Comparison of ENCODE assay signal across 27 cellular contexts in the genomic region with DNA sequence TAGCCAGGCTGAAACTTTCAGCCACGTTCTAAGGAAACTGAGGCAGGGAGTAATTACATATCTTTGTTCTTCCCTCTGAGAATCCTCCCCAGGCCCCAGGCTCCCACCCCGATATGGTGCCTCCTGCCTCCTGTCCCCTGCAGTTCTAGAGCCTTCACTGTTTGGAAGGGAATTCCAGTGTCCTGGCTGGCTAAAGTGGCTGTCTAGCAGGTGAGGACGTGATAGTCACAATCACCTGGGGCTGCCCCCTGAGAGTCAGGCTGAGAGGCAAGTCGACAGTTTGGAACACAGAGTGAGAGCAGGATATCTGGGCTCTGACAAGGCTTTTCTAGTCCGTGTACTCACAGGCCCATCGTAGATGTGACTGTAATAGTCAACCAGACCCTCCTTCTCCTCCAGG. TPM values are rescaled to one million over a fixed set of nuclear protein-coding genes. Genes with fewer than 3 reads are reported as not detected.
"Had no signal": no experiment of that assay in that cellular context is flagged by ENCODE, and none has a peak within 500 bp of the region (broad histone marks: within the 10 kb centered on the region; RNA-seq: fewer than 3 reads in every experiment).

No MANE protein-coding gene starts in this region.

- H3K36me3 Mint-ChIP-seq: activated naive CD4-positive, alpha-beta T cell treated with anti-CD3 and anti-CD28 coated beads, Interleukin-2, amount 50 U/mL, for 72 hours had no signal

- H3K27me3 Mint-ChIP-seq: activated CD4-positive, alpha-beta memory T cell treated with anti-CD3 and anti-CD28 coated beads, Interleukin-2, amount 10 ng/mL, durations not matched to agents 7 days and 5 days; activated T-cell treated with anti-CD3 and anti-CD28 coated beads, Interleukin-2, amount 50 U/mL, for 24 hours had no signal

- H3K36me3 ChIP-seq: adrenal gland, WERI-Rb-1 had no signal

- H3K27ac ChIP-seq: adrenal gland, body of pancreas, KMS-11, PC-9, WERI-Rb-1 had no signal

- H3K9me3 Mint-ChIP-seq: activated CD4-positive, alpha-beta memory T cell treated with anti-CD3 and anti-CD28 coated beads, Interleukin-2, amount 10 ng/mL, durations not matched to agents 7 days and 5 days; activated naive CD4-positive, alpha-beta T cell treated with anti-CD3 and anti-CD28 coated beads for 36 hours; activated naive CD4-positive, alpha-beta T cell treated with anti-CD3 and anti-CD28 coated beads, Interleukin-2, amount 50 U/mL, for 72 hours; activated T-cell treated with anti-CD3 and anti-CD28 coated beads, Interleukin-2, amount 50 U/mL, for 24 hours had no signal

- H3K27ac Mint-ChIP-seq: activated CD4-positive, alpha-beta memory T cell treated with anti-CD3 and anti-CD28 coated beads, Interleukin-2, amount 10 ng/mL, durations not matched to agents 7 days and 5 days; activated naive CD4-positive, alpha-beta T cell treated with anti-CD3 and anti-CD28 coated beads for 36 hours; activated naive CD4-positive, alpha-beta T cell treated with anti-CD3 and anti-CD28 coated beads, Interleukin-2, amount 50 U/mL, for 72 hours; activated T-cell treated with anti-CD3 and anti-CD28 coated beads, Interleukin-2, amount 50 U/mL, for 24 hours had no signal

- H3K4me3 ChIP-seq: adrenal gland, body of pancreas, PC-9 had no signal

- DNase-seq: activated CD4-positive, alpha-beta memory T cell treated with anti-CD3 and anti-CD28 coated beads, Interleukin-2, amount 10 ng/mL, durations not matched to agents 7 days and 5 days; activated CD4-positive, alpha-beta T cell treated with anti-CD3 and anti-CD28 coated beads for 1 hour; activated CD4-positive, alpha-beta T cell treated with anti-CD3 and anti-CD28 coated beads for 48 hours; activated CD4-positive, CD25-positive, alpha-beta regulatory T cell; activated gamma-delta T cell treated with Interleukin-2 at 50 U/mL for 16 hours; activated naive CD4-positive, alpha-beta T cell treated with anti-CD3 and anti-CD28 coated beads for 36 hours; activated T-cell treated with anti-CD3 and anti-CD28 coated beads, Interleukin-2, amount 50 U/mL, for 24 hours; adrenal gland; body of pancreas; central memory CD4-positive, alpha-beta T cell; MM.1S; MV-4-11; NCI-H1092; NCI-H1436 treated with DMSO at 0.1 percent for 48 hours; NCI-H1694 treated with DMSO at 0.1 percent for 48 hours; NCI-H2029; NCI-H345; PC-9; Right ventricle myocardium superior; T1000; WERI-Rb-1 had no signal

- H3K9me3 ChIP-seq: adrenal gland, body of pancreas had no signal

- H3K4me3 Mint-ChIP-seq: activated CD4-positive, alpha-beta memory T cell treated with anti-CD3 and anti-CD28 coated beads, Interleukin-2, amount 10 ng/mL, durations not matched to agents 7 days and 5 days; activated naive CD4-positive, alpha-beta T cell treated with anti-CD3 and anti-CD28 coated beads for 36 hours; activated T-cell treated with anti-CD3 and anti-CD28 coated beads, Interleukin-2, amount 50 U/mL, for 24 hours had no signal

- H3K27me3 ChIP-seq: adrenal gland, body of pancreas had no signal

- ATAC-seq: activated naive CD4-positive, alpha-beta T cell treated with anti-CD3 and anti-CD28 coated beads, Interleukin-2, amount 50 U/mL, for 72 hours; body of pancreas had no signal

RNA-seq across cellular contexts. Expression of gene ENDOU, which starts 13.1 kb away (rescaled TPM):
- total RNA-seq: activated CD4-positive, alpha-beta memory T cell treated with anti-CD3 and anti-CD28 coated beads, Interleukin-2, amount 10 ng/mL, durations not matched to agents 7 days and 5 days; activated naive CD4-positive, alpha-beta T cell treated with anti-CD3 and anti-CD28 coated beads, Interleukin-2, amount 50 U/mL, for 72 hours; astrocyte; body of pancreas; bronchial epithelial cell; T-helper 1 cell treated with Interleukin-12 subunit alpha and Interleukin-12 subunit beta and Interleukin-4 antibody, amounts not matched to agents 30 ng/mL and 1 ng/mL, for 36 hours; T-helper 2 cell treated with Interferon-gamma antibody and Interleukin-4, amounts not matched to agents 100 ng/mL and 5 ng/mL, for 36 hours had no signal
